Comparison of ENCODE assay signal across 8 cellular contexts in the genomic region with DNA sequence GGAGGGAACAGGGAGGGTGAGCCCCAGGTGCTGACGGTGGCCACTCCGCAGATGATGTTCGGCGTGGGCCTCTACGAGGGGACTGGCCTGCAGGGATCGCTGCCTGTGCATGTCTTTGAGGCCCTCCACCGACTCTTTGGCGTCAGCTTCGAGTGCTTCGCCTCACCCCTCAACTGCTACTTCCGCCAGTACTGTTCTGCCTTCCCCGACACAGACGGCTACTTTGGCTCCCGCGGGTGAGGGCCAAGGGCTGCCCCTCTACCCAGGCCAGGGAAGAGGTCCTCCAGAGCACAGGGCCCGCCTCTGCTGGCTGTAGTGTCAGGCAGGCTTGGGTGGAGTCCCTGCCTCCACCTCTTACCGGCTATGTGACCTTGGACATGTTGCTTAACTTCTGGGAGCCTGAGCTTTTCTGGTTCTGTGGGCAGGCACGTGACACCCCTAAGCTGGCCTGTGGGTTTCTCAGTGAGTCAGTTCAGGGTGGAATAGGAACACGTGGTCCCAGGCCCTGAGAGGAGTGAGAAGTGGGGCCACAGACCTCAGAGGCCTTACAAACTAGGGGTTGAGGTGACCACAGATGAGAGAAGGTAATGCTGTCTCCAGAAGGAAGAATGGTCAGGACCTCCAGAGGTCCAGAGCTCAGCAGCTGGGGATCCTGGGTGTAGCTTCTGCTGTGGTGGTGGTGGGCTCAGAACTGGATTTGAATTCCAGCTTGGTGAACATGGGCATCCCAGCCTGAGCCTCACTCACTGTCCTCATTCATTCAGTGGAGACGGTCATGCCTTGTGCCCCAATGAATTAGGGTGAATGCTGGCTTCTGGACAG. TPM values are rescaled to one million over a fixed set of nuclear protein-coding genes. Genes with fewer than 3 reads are reported as not detected.
DNase-seq lines count a peak whose midpoint lies in the region; ATAC-seq, FAIRE-seq and TF ChIP-seq lines count a peak whose summit lies in the region.

No MANE protein-coding gene starts in this region.

- no peaks in the 10 kb centered on the region for H3K9me3 Mint-ChIP-seq in activated naive CD8-positive, alpha-beta T cell treated with anti-CD3 and anti-CD28 coated beads, Interleukin-2, amount 50 U/mL, for 24 hours

- no peak overlapping the region for H3K4me3 ChIP-seq in lower leg skin (ENCODE audit: low read depth, poor library complexity, severe bottlenecking)
- H3K4me3 ChIP-seq in aorta (ENCODE audit: low read length in 2 of 2): no peak overlapping the region

- intact Hi-C loops in lower leg skin (cut with DNase I; ENCODE audit: low total_unique reads): no loop called here
- intact Hi-C loops in aorta (cut with DNase I): no loop called here

- H3K27ac ChIP-seq in aorta (ENCODE audit: low read depth in 1 of 2, low read length in 2 of 2): no peak overlapping the region

- peaks cover 2 to 25% of the 10 kb centered on the region in 2 donors for H3K36me3 ChIP-seq in aorta (ENCODE audit: control insufficient read depth in 1 of 2, insufficient read depth in 2 of 2, low read length in 1 of 2)

- no peaks in the 10 kb centered on the region for H3K27me3 Mint-ChIP-seq in activated naive CD8-positive, alpha-beta T cell treated with anti-CD3 and anti-CD28 coated beads, Interleukin-2, amount 50 U/mL, for 24 hours

- no peaks in the 10 kb centered on the region for H3K9me3 ChIP-seq in aorta (ENCODE audit: control insufficient read depth, low read length)

- ATAC-seq in activated naive CD8-positive, alpha-beta T cell treated with anti-CD3 and anti-CD28 coated beads, Interleukin-2, amount 50 U/mL, for 24 hours: peak; percentile 68
- peak; percentile 55 for ATAC-seq in aorta (ENCODE audit: low FRiP score)

- peak overlapping the region; percentile 79 for H3K27ac Mint-ChIP-seq in activated naive CD8-positive, alpha-beta T cell treated with anti-CD3 and anti-CD28 coated beads, Interleukin-2, amount 50 U/mL, for 24 hours

- TF ChIP-seq CTCF in lower leg skin (IDR thresholded peaks at IDR 0.05): no peak

- 70 to 72% methylated on average over 18 to 20 of the region's 20 CpGs for WGBS in lower leg skin, 2 donors
- 81% methylated on average over 20 of the region's 20 CpGs for WGBS in aorta, 2 donors

- peak; percentile 36 for DNase-seq in stimulated activated CD4-positive, alpha-beta T cell treated with anti-CD3 and anti-CD28 coated beads, Interleukin-15, amount 100 ng/mL, for 24 hours
- no peak for DNase-seq in stimulated activated CD4-positive, alpha-beta T cell treated with anti-CD3 and anti-CD28 coated beads, Interleukin-12 subunit alpha, Interleukin-12 subunit beta, amount 100 ng/mL, for 4 hours
- DNase-seq in activated naive CD8-positive, alpha-beta T cell treated with anti-CD3 and anti-CD28 coated beads, Interleukin-2, amount 50 U/mL, for 24 hours: peak; percentile 52
- DNase-seq in lower leg skin (ENCODE audit: low spot score in 2 of 2) (peak; percentile 91 to 93), aorta (peak in 1 of 2 donors; percentile 79), NCI-H446 (lab: John Stamatoyannopoulos, UW) (no peak), GM12892 (ENCODE audit: insufficient read length) (no peak)
- DNase-seq in effector CD8-positive, alpha-beta T cell (lab: John Stamatoyannopoulos, UW): no peak

- no peaks in the 10 kb centered on the region for H3K4me1 ChIP-seq in aorta (ENCODE audit: control insufficient read depth in 1 of 2, insufficient read depth in 2 of 2, low read length in 2 of 2)

- H3K4me1 Mint-ChIP-seq in activated naive CD8-positive, alpha-beta T cell treated with anti-CD3 and anti-CD28 coated beads, Interleukin-2, amount 50 U/mL, for 24 hours: peaks cover 22% of the 10 kb centered on the region

- peaks cover 16% of the 10 kb centered on the region for H3K36me3 Mint-ChIP-seq in activated naive CD8-positive, alpha-beta T cell treated with anti-CD3 and anti-CD28 coated beads, Interleukin-2, amount 50 U/mL, for 24 hours (ENCODE audit: low read depth)

- H3K4me3 Mint-ChIP-seq in activated naive CD8-positive, alpha-beta T cell treated with anti-CD3 and anti-CD28 coated beads, Interleukin-2, amount 50 U/mL, for 24 hours: no peak overlapping the region

- no peaks in the 10 kb centered on the region for H3K27me3 ChIP-seq in aorta (ENCODE audit: control insufficient read depth in 1 of 2, insufficient read depth in 2 of 2, low read length in 1 of 2)

- no peak for TF ChIP-seq POLR2A in lower leg skin (IDR thresholded peaks at IDR 0.05)
- TF ChIP-seq POLR2A in GM12892 (IDR thresholded peaks at IDR 0.05; ENCODE audit: low read depth, low read length): no peak; the same call in 1 of the 2 replicates

- FAIRE-seq in GM12892 (lab: Jason Lieb, UNC): no peak

RNA-seq across cellular contexts. Expression of a gene that starts 11.9 kb away (rescaled TPM):
- 10 to 100 TPM; 34.5 to 63.2 (median 41.3) TPM for total RNA-seq in lower leg skin
- total RNA-seq in aorta: 10 to 100 TPM; 32.5 to 33.3 TPM
- polyA plus RNA-seq in aorta: 10 to 100 TPM; 15.5 to 43.4 TPM
- 18.1 TPM for polyA plus RNA-seq in GM12892 (2012; ENCODE audit: missing spikeins)

RNA-seq across cellular contexts. Expression of a gene that starts 25.6 kb away (rescaled TPM):
- 10 to 100 TPM; 21.6 to 38.6 (median 30.7) TPM for total RNA-seq in lower leg skin
- 10 to 100 TPM; 18.4 to 22.7 TPM for total RNA-seq in aorta
- 10 to 100 TPM in 1 of 2 donors, 1 to 10 TPM in 1; 2.8 to 31.4 TPM for polyA plus RNA-seq in aorta
- polyA plus RNA-seq in GM12892 (2012; ENCODE audit: missing spikeins): 10.0 TPM

RNA-seq across cellular contexts. Expression of a gene that starts 34.4 kb away (rescaled TPM):
- 100 to 1,000 TPM in 1 of 4 donors, 10 to 100 TPM in 3; 37.4 to 114 (median 83.2) TPM for total RNA-seq in lower leg skin
- 100 to 1,000 TPM; 113 to 445 TPM for total RNA-seq in aorta
- polyA plus RNA-seq in aorta: 100 to 1,000 TPM in 1 of 2 donors, 10 to 100 TPM in 1; 80.7 to 103 TPM
- polyA plus RNA-seq in GM12892 (2012; ENCODE audit: missing spikeins): 12.6 TPM

RNA-seq across cellular contexts. Expression of a gene that starts 55.2 kb away (rescaled TPM):
- total RNA-seq in lower leg skin (100 to 1,000 TPM in 3 of 4 donors, 10 to 100 TPM in 1; 89.1 to 122 (median 111) TPM), aorta (100 to 1,000 TPM in 1 of 2 donors, 10 to 100 TPM in 1; 83.4 to 140 TPM)
- 100 to 1,000 TPM in 1 of 2 donors, 10 to 100 TPM in 1; 37.9 to 175 TPM for polyA plus RNA-seq in aorta
- 32.8 TPM for polyA plus RNA-seq in GM12892 (2012; ENCODE audit: missing spikeins)

RNA-seq across cellular contexts. Expression of a gene that starts 55.4 kb away (rescaled TPM):
- total RNA-seq in lower leg skin (10 to 100 TPM in 2 of 4 donors, 1 to 10 TPM in 2; 6.5 to 12.9 (median 9.5) TPM), aorta (10 to 100 TPM in 1 of 2 donors, 1 to 10 TPM in 1; 9.9 to 32.9 TPM)
- polyA plus RNA-seq in aorta: 1 to 10 TPM; 2.0 to 7.0 TPM
- 0.91 TPM for polyA plus RNA-seq in GM12892 (2012; ENCODE audit: missing spikeins)

Comparison
In these comparisons a context has a peak if more than half of its experiments do, and no peak if none do; other contexts are left out.
1. DNase-seq: peak in stimulated activated CD4-positive, alpha-beta T cell treated with anti-CD3 and anti-CD28 coated beads, Interleukin-15, amount 100 ng/mL, for 24 hours (single experiment), activated naive CD8-positive, alpha-beta T cell treated with anti-CD3 and anti-CD28 coated beads, Interleukin-2, amount 50 U/mL, for 24 hours (single experiment) and lower leg skin (2 of 2); none in stimulated activated CD4-positive, alpha-beta T cell treated with anti-CD3 and anti-CD28 coated beads, Interleukin-12 subunit alpha, Interleukin-12 subunit beta, amount 100 ng/mL, for 4 hours (single experiment), NCI-H446 (0 of 2), GM12892 (single experiment) and effector CD8-positive, alpha-beta T cell (single experiment).